Comparison of ENCODE assay signal across 15 cellular contexts in genomic region chr18:80196528-80197320, GRCh38. TPM values are rescaled to one million over a fixed set of nuclear protein-coding genes. Genes with fewer than 3 reads are reported as not detected.
DNase-seq lines count a peak whose midpoint lies in the region; ATAC-seq, FAIRE-seq and TF ChIP-seq lines count a peak whose summit lies in the region.
"Had no signal": no experiment of that assay in that cellular context is flagged by ENCODE, and none has a peak within 500 bp of the region (broad histone marks: within the 10 kb centered on the region; RNA-seq: fewer than 3 reads in every experiment).

No MANE protein-coding gene starts in this region.

- no peaks in the 10 kb centered on the region for H3K9me3 Mint-ChIP-seq in MCF 10A (ENCODE audit: unreplicated experiment)

- H3K4me3 ChIP-seq in mammary epithelial cell (replicated peaks in 1 of 3; ENCODE audit: insufficient read depth in 1 of 3, low read depth in 2 of 3, low read length in 3 of 3) (no peak overlapping the region), epithelial cell of esophagus (ENCODE audit: low read length) (no peak overlapping the region), lower leg skin (ENCODE audit: low read depth, poor library complexity, severe bottlenecking) (no peak overlapping the region), gastrocnemius medialis (no peak overlapping the region)
- H3K4me3 ChIP-seq: cardiac muscle cell had no signal

- TF ChIP-seq POLR2A in lower leg skin (IDR thresholded peaks at IDR 0.05) (no peak), gastrocnemius medialis (IDR thresholded peaks at IDR 0.05) (no peak)

- no peaks in the 10 kb centered on the region for H4K20me1 ChIP-seq in mammary epithelial cell (ENCODE audit: insufficient read depth, low read length)

- peaks cover 38% of the 10 kb centered on the region for H3K79me2 ChIP-seq in mammary epithelial cell (ENCODE audit: insufficient read depth, low read length)

- H3K4me1 Mint-ChIP-seq in MCF 10A (ENCODE audit: insufficient read depth, unreplicated experiment), result no peaks in the 10 kb centered on the region

- in situ Hi-C loops in mammary epithelial cell (cut with MboI; ENCODE audit: low sequenced_read_pairs in 2 of 2), result no loop called here
- in situ Hi-C loops in gastrocnemius medialis (cut with MboI; ENCODE audit: low sequenced_read_pairs in 4 of 4), result no loop called here

- no peak overlapping the region for H3K27ac Mint-ChIP-seq in MCF 10A (ENCODE audit: low read depth, unreplicated experiment)

- CTCF ChIA-PET in mammary epithelial cell (lab: Charles Lee; ENCODE audit: low non-redundant PET), result no interaction called here
- CTCF ChIA-PET in MCF 10A (lab: Yijun Ruan, JAX), result interaction anchor here (1.0 kb wide), 2 partner anchors 51 to 56 kb away, joined by 3 read pairs; no protein-coding TSS in a partner anchor

- H3K4me2 ChIP-seq in mammary epithelial cell (ENCODE audit: insufficient read depth, low read depth, low read length), result peak overlapping the region; percentile 64

- no peaks in the 10 kb centered on the region for H3K36me3 ChIP-seq in mammary epithelial cell (ENCODE audit: insufficient read depth, low read length)
- H3K36me3 ChIP-seq in gastrocnemius medialis, result no peaks in the 10 kb centered on the region
- H3K36me3 ChIP-seq: cardiac muscle cell had no signal

- H3K9ac ChIP-seq in mammary epithelial cell (ENCODE audit: insufficient read depth, low read length), result no peak overlapping the region

- H3K4me3 Mint-ChIP-seq in MCF 10A (ENCODE audit: unreplicated experiment), result no peak overlapping the region

- H3K27me3 ChIP-seq in mammary epithelial cell (ENCODE audit: insufficient read depth, low read length) (no peaks in the 10 kb centered on the region), gastrocnemius medialis (no peaks in the 10 kb centered on the region)
- H3K27me3 ChIP-seq: cardiac muscle cell had no signal

- DNase-seq in mammary epithelial cell (peak; percentile 76), MCF 10A (ENCODE audit: unreplicated experiment) (no peak), epithelial cell of esophagus (ENCODE audit: low read depth) (peak; percentile 75), lower leg skin (ENCODE audit: low spot score in 2 of 2) (peak; percentile 16 to 58), urothelium cell line (ENCODE audit: low spot score) (peak; percentile 3), gastrocnemius medialis (no peak), NCI-H2081 treated with DMSO at 0.1 percent for 48 hours (lab: John Stamatoyannopoulos, UW) (no peak), Kasumi-1 (lab: John Stamatoyannopoulos, UW) (no peak)
- DNase-seq: activated CD4-positive, CD25-positive, alpha-beta regulatory T cell; DND-41; NCI-H748 treated with DMSO at 0.1 percent for 48 hours; SIG-M5 had no signal

- no peaks in the 10 kb centered on the region for H3K36me3 Mint-ChIP-seq in MCF 10A (ENCODE audit: insufficient read depth, unreplicated experiment)

- dilution Hi-C loops in mammary epithelial cell (cut with HindIII; ENCODE audit: low sequenced_read_pairs), result no loop called here

- 10% methylated on average over 13 of the region's 13 CpGs for WGBS in mammary epithelial cell (ENCODE audit: low coverage, missing lambda C conversion rate)
- WGBS in lower leg skin, 2 donors, result 21 to 28% methylated on average over 13 of the region's 13 CpGs

- POLR2A ChIA-PET in MCF 10A (lab: Yijun Ruan, JAX), result interaction anchor here (1.5 kb wide), 1 partner anchor 18 kb away, joined by 3 read pairs; no protein-coding TSS in a partner anchor

- H3K27ac ChIP-seq in mammary epithelial cell (ENCODE audit: insufficient read depth, low read depth, low read length) (no peak overlapping the region), gastrocnemius medialis (no peak overlapping the region)
- H3K27ac ChIP-seq: cardiac muscle cell had no signal

- no peak for FAIRE-seq in urothelium cell line (lab: Jason Lieb, UNC)
- FAIRE-seq: A204.1, GM18507 had no signal

- H3K27me3 Mint-ChIP-seq in MCF 10A (ENCODE audit: insufficient read depth, unreplicated experiment), result no peaks in the 10 kb centered on the region

- ATAC-seq in gastrocnemius medialis, result no peak

- H3K9me3 ChIP-seq in mammary epithelial cell (replicated peaks; ENCODE audit: insufficient read depth, low read length) (no peaks in the 10 kb centered on the region), gastrocnemius medialis (no peaks in the 10 kb centered on the region)

- H2AFZ ChIP-seq in mammary epithelial cell (ENCODE audit: low read depth, low read length), result no peak overlapping the region

- BruUV-seq in mammary epithelial cell (replicated peaks; lab: Mats Ljungman, UMichigan) (no TSS peak), MCF 10A (replicated peaks; lab: Mats Ljungman, UMichigan) (no TSS peak)

- TF ChIP-seq CTCF in mammary epithelial cell (conservative IDR thresholded peaks at IDR 0.05 in 1 of 2, IDR thresholded peaks at IDR 0.05 in 1 of 2; ENCODE audit: extremely low read depth in 1 of 2, insufficient read depth in 1 of 2, low read depth in 1 of 2, low read length in 2 of 2) (peak in 1 of 2 donors; percentile 7), MCF 10A (IDR thresholded peaks at IDR 0.05; ENCODE audit: unreplicated experiment) (no peak), epithelial cell of esophagus (IDR thresholded peaks at IDR 0.05; ENCODE audit: insufficient read depth, low read depth, low read length, missing control alignments) (no peak), lower leg skin (IDR thresholded peaks at IDR 0.05) (no peak), gastrocnemius medialis (IDR thresholded peaks at IDR 0.05 in 4 of 5, conservative IDR thresholded peaks at IDR 0.05 in 1 of 5) (no peak)

- H3K4me1 ChIP-seq in mammary epithelial cell (ENCODE audit: insufficient read depth, low read length) (peaks cover 17% of the 10 kb centered on the region), gastrocnemius medialis (peaks cover 0 to 3% of the 10 kb centered on the region in 2 donors)

- intact Hi-C loops in mammary epithelial cell (cut with micrococcal nuclease) (loop anchor here (2.0 kb wide), 3 partner anchors 18 to 40 kb away; no protein-coding TSS in a partner anchor), MCF 10A (cut with micrococcal nuclease) (no loop called here), lower leg skin (cut with DNase I; ENCODE audit: low total_unique reads) (no loop called here), gastrocnemius medialis (cut with DNase I; ENCODE audit: low total_unique reads) (no loop called here)

RNA-seq across cellular contexts. Expression of gene PARD6G, which starts 50.6 kb away (rescaled TPM):
- total RNA-seq in mammary epithelial cell (10 to 100 TPM; 34.9 to 35.7 TPM), MCF 10A (2022) (8.1 and 8.2 TPM in 2 replicates), lower leg skin (100 to 1,000 TPM in 2 of 4 donors, 10 to 100 TPM in 2; 89.6 to 122 (median 101) TPM), gastrocnemius medialis (1 to 10 TPM in 1 of 4 donors, under 1 TPM in 3; 0.39 to 9.2 (median 0.48) TPM)
- polyA plus RNA-seq in mammary epithelial cell, result 16.6 TPM
- polyA minus RNA-seq in mammary epithelial cell, result 51.2 TPM

Comparison
In these comparisons a context has a peak if more than half of its experiments do, and no peak if none do; other contexts are left out.
1. DNase-seq: peak in mammary epithelial cell (single experiment), epithelial cell of esophagus (single experiment), lower leg skin (2 of 2) and urothelium cell line (single experiment); none in MCF 10A (single experiment), gastrocnemius medialis (0 of 2), NCI-H2081 treated with DMSO at 0.1 percent for 48 hours (single experiment) and Kasumi-1 (0 of 2).